Comparison of ENCODE assay signal across 8 cellular contexts in genomic region chr2:96325884-96326255, GRCh38. TPM values are rescaled to one million over a fixed set of nuclear protein-coding genes. Genes with fewer than 3 reads are reported as not detected.
A peak's percentile ranks its signal among the peaks of the same experiment; 100 is the strongest.
DNase-seq lines count a peak whose midpoint lies in the region; ATAC-seq and TF ChIP-seq lines count a peak whose summit lies in the region.

No MANE protein-coding gene starts in this region.

- no peak for TF ChIP-seq CTCF in colonic mucosa (IDR thresholded peaks at IDR 0.05)
- no peak for TF ChIP-seq CTCF in parathyroid adenoma (IDR thresholded peaks at IDR 0.05)

- H3K79me2 ChIP-seq in parathyroid adenoma, result no peaks in the 10 kb centered on the region

- peak overlapping the region; percentile 68 to 79 for H3K9ac ChIP-seq in colonic mucosa (ENCODE audit: low read depth in 2 of 2, low read length in 2 of 2)
- no peak overlapping the region for H3K9ac ChIP-seq in parathyroid adenoma

- peak in 3 of 5 donors; percentile 26 to 74 (median 34) for DNase-seq in T-helper 1 cell
- DNase-seq in colonic mucosa, result no peak
- no peak for DNase-seq in iPS-NIHi11 (ENCODE audit: low spot score)
- DNase-seq in midbrain (lab: John Stamatoyannopoulos, UW), result no peak
- no peak for DNase-seq in nucleus accumbens (lab: John Stamatoyannopoulos, UW)

- no peaks in the 10 kb centered on the region for H3K4me1 ChIP-seq in colonic mucosa
- H3K4me1 ChIP-seq in parathyroid adenoma, result peaks cover 7% of the 10 kb centered on the region

- no peak overlapping the region for H3K27ac ChIP-seq in colonic mucosa
- no peak overlapping the region for H3K27ac ChIP-seq in parathyroid adenoma

- peaks cover 5% of the 10 kb centered on the region for H3K27me3 ChIP-seq in colonic mucosa
- H3K27me3 ChIP-seq in parathyroid adenoma (ENCODE audit: control insufficient read depth, insufficient read depth, low read length), result no peaks in the 10 kb centered on the region

- no peak overlapping the region for H2AFZ ChIP-seq in parathyroid adenoma

- peak overlapping the region; percentile 51 for H3K4me3 ChIP-seq in colonic mucosa
- peak overlapping the region; percentile 8 for H3K4me3 ChIP-seq in parathyroid adenoma (ENCODE audit: low read depth, low read length)

- intact Hi-C loops in colonic mucosa (cut with DNase I), result no loop called here

- peak overlapping the region; percentile 31 for H3K4me2 ChIP-seq in parathyroid adenoma (ENCODE audit: low read length)

- no peak for ATAC-seq in GM18498 (IDR thresholded peaks at IDR 0.05; ENCODE audit: unreplicated experiment)

- TF ChIP-seq POLR2A in GM15510 (IDR thresholded peaks at IDR 0.05; ENCODE audit: borderline replicate concordance, extremely low read depth, insufficient read length), result peak; percentile 48

- no peaks in the 10 kb centered on the region for H3K36me3 ChIP-seq in colonic mucosa
- H3K36me3 ChIP-seq in parathyroid adenoma (ENCODE audit: control insufficient read depth, insufficient read depth, low read length), result no peaks in the 10 kb centered on the region

- no peaks in the 10 kb centered on the region for H3K9me3 ChIP-seq in colonic mucosa
- H3K9me3 ChIP-seq in parathyroid adenoma (ENCODE audit: control insufficient read depth, low read length), result no peaks in the 10 kb centered on the region

RNA-seq across cellular contexts. Expression of gene ITPRIPL1, which starts 0.8 kb away (rescaled TPM):
- total RNA-seq in colonic mucosa, result under 1 TPM; 0.44 to 0.80 TPM

RNA-seq across cellular contexts. Expression of gene NCAPH, which starts 9.7 kb away (rescaled TPM):
- 10 to 100 TPM in 1 of 2 donors, 1 to 10 TPM in 1; 9.1 to 40.2 TPM for total RNA-seq in colonic mucosa

RNA-seq across cellular contexts. Expression of gene SNRNP200, which starts 20.5 kb away (rescaled TPM):
- 100 to 1,000 TPM in 1 of 2 donors, 10 to 100 TPM in 1; 90.4 to 127 TPM for total RNA-seq in colonic mucosa

RNA-seq across cellular contexts. Expression of gene CIAO1, which starts 59.8 kb away (rescaled TPM):
- 10 to 100 TPM; 56.0 to 75.5 TPM for total RNA-seq in colonic mucosa

Comparison
In these comparisons a context has a peak if more than half of its experiments do, and no peak if none do; other contexts are left out.
1. DNase-seq: peak in T-helper 1 cell (3 of 5); none in colonic mucosa (single experiment), iPS-NIHi11 (single experiment), midbrain (single experiment) and nucleus accumbens (0 of 56).